ENCODE assay signal across 11 cellular contexts in genomic region chr7:112982441-112983063, GRCh38.
DNase-seq lines count a peak whose midpoint lies in the region; ATAC-seq, FAIRE-seq and TF ChIP-seq lines count a peak whose summit lies in the region.
"Had no signal": no experiment of that assay in that cellular context is flagged by ENCODE, and none has a peak within 500 bp of the region (broad histone marks: within the 10 kb centered on the region; RNA-seq: fewer than 3 reads in every experiment).

No MANE protein-coding gene starts in this region.

- no peak for TF ChIP-seq CTCF in activated B cell treated with CpG ODN at 0.5 μM for 24 hours (IDR thresholded peaks at IDR 0.05)

- POLR2A ChIA-PET in activated B cell treated with CpG ODN at 0.5 μM for 24 hours (lab: Charles Lee): no interaction called here

- no peaks in the 10 kb centered on the region for H3K9me3 Mint-ChIP-seq in activated B cell treated with CpG ODN at 0.5 μM for 24 hours
- H3K9me3 Mint-ChIP-seq: central memory CD8-positive, alpha-beta T cell had no signal

- H3K27me3 Mint-ChIP-seq in activated B cell treated with CpG ODN at 0.5 μM for 24 hours: no peaks in the 10 kb centered on the region

- H3K36me3 Mint-ChIP-seq in activated B cell treated with CpG ODN at 0.5 μM for 24 hours (ENCODE audit: low read depth): no peaks in the 10 kb centered on the region

- no peak for FAIRE-seq in urothelium cell line (lab: Jason Lieb, UNC)

- ATAC-seq in GM18868 (IDR thresholded peaks at IDR 0.05; ENCODE audit: unreplicated experiment) (peak; percentile 72), GM21528 (IDR thresholded peaks at IDR 0.05; ENCODE audit: low FRiP score, unreplicated experiment) (peak; percentile 77), HG03066 (IDR thresholded peaks at IDR 0.05; ENCODE audit: low read depth, unreplicated experiment) (peak; percentile 61), activated B cell treated with CpG ODN at 0.5 μM for 24 hours (ENCODE audit: low read depth) (peak; percentile 62)

- DNase-seq in activated B cell treated with CpG ODN at 0.5 μM for 24 hours (no peak), dermis blood vessel endothelial cell (no peak), NOMO-1 (lab: John Stamatoyannopoulos, UW; ENCODE audit: unreplicated experiment in 2 of 2) (no peak), amygdala (lab: John Stamatoyannopoulos, UW) (no peak), urothelium cell line (ENCODE audit: low spot score) (no peak)
- DNase-seq: IMR-90; stimulated activated naive CD4-positive, alpha-beta T cell had no signal

- H3K4me1 Mint-ChIP-seq in activated B cell treated with CpG ODN at 0.5 μM for 24 hours: peaks cover 28% of the 10 kb centered on the region
- H3K4me1 Mint-ChIP-seq: central memory CD8-positive, alpha-beta T cell had no signal

- CTCF ChIA-PET in activated B cell treated with CpG ODN at 0.5 μM for 24 hours (lab: Charles Lee): no interaction called here

- peak overlapping the region; percentile 79 for H3K27ac Mint-ChIP-seq in activated B cell treated with CpG ODN at 0.5 μM for 24 hours

- H3K4me3 Mint-ChIP-seq in activated B cell treated with CpG ODN at 0.5 μM for 24 hours: no peak overlapping the region
- H3K4me3 Mint-ChIP-seq: central memory CD8-positive, alpha-beta T cell had no signal

- intact Hi-C loops in activated B cell treated with CpG ODN at 0.5 μM for 24 hours (cut with micrococcal nuclease): loop anchor here (1.0 to 2.0 kb wide), 4 partner anchors 14 to 192 kb away; partner anchors contain the start of genes SMIM30 and TMEM168
